1 cellular context compared by ENCODE assay signal in genomic region chr10:3020311-3020710, GRCh38.
TF ChIP-seq lines count a peak whose summit lies in the region.

No MANE protein-coding gene starts in this region.

TF ChIP-seq in K562, 482 proteins besides CTCF, POLR2A, EP300 and RAD21:
- TF ChIP-seq ZZZ3 (IDR thresholded peaks at IDR 0.05) (no peak), ZNF347 (CRISPR knock-in tag; IDR thresholded peaks at IDR 0.05; ENCODE audit: low read depth) (no peak), SNIP1 (IDR thresholded peaks at IDR 0.05; ENCODE audit: low read depth) (no peak)
